Comparison of ENCODE assay signal across 19 cellular contexts in genomic region chr7:44217133-44217714, GRCh38. TPM values are rescaled to one million over a fixed set of nuclear protein-coding genes. Genes with fewer than 3 reads are reported as not detected.
"Had no signal": no experiment of that assay in that cellular context is flagged by ENCODE, and none has a peak within 500 bp of the region (broad histone marks: within the 10 kb centered on the region; RNA-seq: fewer than 3 reads in every experiment).

No MANE protein-coding gene starts in this region.

- DNase-seq: activated CD4-positive, alpha-beta memory T cell treated with anti-CD3 and anti-CD28 coated beads for 36 hours; activated CD4-positive, alpha-beta T cell treated with anti-CD3 and anti-CD28 coated beads for 36 hours; activated CD8-positive, alpha-beta memory T cell treated with anti-CD3 and anti-CD28 coated beads, Interleukin-2, amount 10 ng/mL, durations not matched to agents 7 days and 5 days; activated T-cell treated with anti-CD3 and anti-CD28 coated beads, Interleukin-2, amount 50 U/mL, for 1 hour; effector memory CD4-positive, alpha-beta T cell; immature natural killer cell; lower lobe of right lung; stimulated activated CD4-positive, alpha-beta T cell treated with anti-CD3 and anti-CD28 coated beads, Interleukin-1b, Interleukin-23, amount 100 ng/mL, for 48 hours; stimulated activated naive CD8-positive, alpha-beta T cell treated with anti-CD3 and anti-CD28 coated beads, Interleukin-15, amount 100 ng/mL, for 72 hours; T-cell; T-helper 9 cell; testis had no signal

- H3K36me3 Mint-ChIP-seq: activated CD8-positive, alpha-beta memory T cell treated with anti-CD3 and anti-CD28 coated beads, Interleukin-2, amount 10 ng/mL, durations not matched to agents 7 days and 5 days had no signal

- H3K4me3 Mint-ChIP-seq: activated CD4-positive, alpha-beta memory T cell treated with anti-CD3 and anti-CD28 coated beads for 36 hours; activated CD4-positive, alpha-beta T cell treated with anti-CD3 and anti-CD28 coated beads for 36 hours; activated CD8-positive, alpha-beta memory T cell treated with anti-CD3 and anti-CD28 coated beads, Interleukin-2, amount 10 ng/mL, durations not matched to agents 7 days and 5 days; activated naive CD4-positive, alpha-beta T cell treated with anti-CD3 and anti-CD28 coated beads, Interleukin-2, amount 50 U/mL, for 24 hours; central memory CD8-positive, alpha-beta T cell; dendritic cell treated with granulocyte-macrophage colony-stimulating factor and Interleukin-4, amounts not matched to agents 40 ng/mL and 50 ng/mL, for 4 days; immature natural killer cell; stimulated activated naive CD8-positive, alpha-beta T cell treated with anti-CD3 and anti-CD28 coated beads, Interleukin-15, amount 100 ng/mL, for 72 hours; T-cell had no signal

- H3K4me1 ChIP-seq: adrenal gland, lower lobe of right lung, prostate gland, right lobe of liver, testis, upper lobe of left lung had no signal

- H3K9me3 Mint-ChIP-seq: activated CD4-positive, alpha-beta memory T cell treated with anti-CD3 and anti-CD28 coated beads for 36 hours; activated naive CD4-positive, alpha-beta T cell treated with anti-CD3 and anti-CD28 coated beads, Interleukin-2, amount 50 U/mL, for 24 hours; central memory CD8-positive, alpha-beta T cell; dendritic cell treated with granulocyte-macrophage colony-stimulating factor and Interleukin-4, amounts not matched to agents 40 ng/mL and 50 ng/mL, for 4 days; immature natural killer cell; stimulated activated naive CD8-positive, alpha-beta T cell treated with anti-CD3 and anti-CD28 coated beads, Interleukin-15, amount 100 ng/mL, for 72 hours; T-cell had no signal

- H3K4me3 ChIP-seq: adrenal gland, lower lobe of right lung, prostate gland, right lobe of liver, testis, upper lobe of left lung had no signal

- H3K27me3 Mint-ChIP-seq: activated CD4-positive, alpha-beta memory T cell treated with anti-CD3 and anti-CD28 coated beads for 36 hours; activated CD4-positive, alpha-beta T cell treated with anti-CD3 and anti-CD28 coated beads for 36 hours; activated CD8-positive, alpha-beta memory T cell treated with anti-CD3 and anti-CD28 coated beads, Interleukin-2, amount 10 ng/mL, durations not matched to agents 7 days and 5 days; activated naive CD4-positive, alpha-beta T cell treated with anti-CD3 and anti-CD28 coated beads, Interleukin-2, amount 50 U/mL, for 24 hours; central memory CD8-positive, alpha-beta T cell; dendritic cell treated with granulocyte-macrophage colony-stimulating factor and Interleukin-4, amounts not matched to agents 40 ng/mL and 50 ng/mL, for 4 days; stimulated activated naive CD8-positive, alpha-beta T cell treated with anti-CD3 and anti-CD28 coated beads, Interleukin-15, amount 100 ng/mL, for 72 hours; T-cell had no signal

- H3K4me1 Mint-ChIP-seq: activated CD4-positive, alpha-beta T cell treated with anti-CD3 and anti-CD28 coated beads for 36 hours; activated CD8-positive, alpha-beta memory T cell treated with anti-CD3 and anti-CD28 coated beads, Interleukin-2, amount 10 ng/mL, durations not matched to agents 7 days and 5 days; activated naive CD4-positive, alpha-beta T cell treated with anti-CD3 and anti-CD28 coated beads, Interleukin-2, amount 50 U/mL, for 24 hours; central memory CD8-positive, alpha-beta T cell; immature natural killer cell had no signal

- H3K27ac ChIP-seq: lower lobe of right lung, prostate gland, right lobe of liver, testis, upper lobe of left lung had no signal

- ATAC-seq: activated CD4-positive, alpha-beta T cell treated with anti-CD3 and anti-CD28 coated beads for 36 hours; activated CD8-positive, alpha-beta memory T cell treated with anti-CD3 and anti-CD28 coated beads, Interleukin-2, amount 10 ng/mL, durations not matched to agents 7 days and 5 days; lower lobe of right lung; stimulated activated naive CD8-positive, alpha-beta T cell treated with anti-CD3 and anti-CD28 coated beads, Interleukin-15, amount 100 ng/mL, for 72 hours; T-cell had no signal

- H3K27me3 ChIP-seq: adrenal gland, right lobe of liver, testis, upper lobe of left lung had no signal

- H3K9me3 ChIP-seq: adrenal gland, lower lobe of right lung, prostate gland, right lobe of liver, testis, upper lobe of left lung had no signal

- H3K36me3 ChIP-seq: prostate gland had no signal

- H3K27ac Mint-ChIP-seq: activated CD4-positive, alpha-beta memory T cell treated with anti-CD3 and anti-CD28 coated beads for 36 hours; activated CD4-positive, alpha-beta T cell treated with anti-CD3 and anti-CD28 coated beads for 36 hours; activated CD8-positive, alpha-beta memory T cell treated with anti-CD3 and anti-CD28 coated beads, Interleukin-2, amount 10 ng/mL, durations not matched to agents 7 days and 5 days; activated naive CD4-positive, alpha-beta T cell treated with anti-CD3 and anti-CD28 coated beads, Interleukin-2, amount 50 U/mL, for 24 hours; dendritic cell treated with granulocyte-macrophage colony-stimulating factor and Interleukin-4, amounts not matched to agents 40 ng/mL and 50 ng/mL, for 4 days; immature natural killer cell had no signal

RNA-seq across cellular contexts. Expression of gene GCK, which starts 28.0 kb away (rescaled TPM):
- polyA plus RNA-seq: immature natural killer cell had no signal
